ENCODE assay signal across 10 cellular contexts in the genomic region with DNA sequence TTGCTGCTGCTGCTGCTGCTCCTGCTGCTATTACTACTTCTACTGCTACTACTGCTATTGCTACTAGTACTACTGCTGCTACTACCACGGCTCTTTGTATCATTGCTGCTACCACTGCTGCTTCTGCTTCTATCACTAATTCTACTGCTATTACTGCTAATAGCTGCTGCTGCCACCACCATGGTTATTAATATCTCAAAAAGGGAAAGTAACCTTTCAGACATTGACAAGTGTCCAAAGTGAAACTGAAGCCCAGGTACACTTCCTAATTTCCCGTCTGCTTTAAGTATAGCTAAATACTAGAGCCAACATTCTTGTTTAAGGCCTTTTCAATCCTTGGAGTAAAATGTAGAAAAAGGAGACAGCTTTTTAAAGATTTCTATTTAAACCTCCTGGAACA. TPM values are rescaled to one million over a fixed set of nuclear protein-coding genes. Genes with fewer than 3 reads are reported as not detected.
DNase-seq lines count a peak whose midpoint lies in the region; ATAC-seq and TF ChIP-seq lines count a peak whose summit lies in the region.
"Had no signal": no experiment of that assay in that cellular context is flagged by ENCODE, and none has a peak within 500 bp of the region (broad histone marks: within the 10 kb centered on the region; RNA-seq: fewer than 3 reads in every experiment).

No MANE protein-coding gene starts in this region.

- no peak for DNase-seq in HFFc6
- DNase-seq in ACHN: no peak
- no peak for DNase-seq in globus pallidus (ENCODE audit: low spot score)
- no peak for DNase-seq in left ventricle myocardium inferior
- no peak for DNase-seq in DMS153 treated with DMSO at 0.1 percent for 48 hours (lab: John Stamatoyannopoulos, UW; ENCODE audit: unreplicated experiment)
- DNase-seq: left ventricle myocardium superior had no signal

- H3K9me3 Mint-ChIP-seq in HFFc6: no peaks in the 10 kb centered on the region

- H3K9me3 ChIP-seq in muscle layer of colon (ENCODE audit: low read length): no peaks in the 10 kb centered on the region
- H3K9me3 ChIP-seq in left ventricle myocardium inferior (replicated peaks): no peaks in the 10 kb centered on the region

- TF ChIP-seq CTCF in HFFc6 (IDR thresholded peaks at IDR 0.05) (no peak), left ventricle myocardium inferior (IDR thresholded peaks at IDR 0.05; ENCODE audit: borderline replicate concordance) (no peak)

- peak overlapping the region; percentile 7 to 30 for H3K4me3 ChIP-seq in muscle layer of colon (ENCODE audit: low read depth in 1 of 2, low read length in 2 of 2)
- H3K4me3 ChIP-seq in left ventricle myocardium inferior: no peak overlapping the region
- H3K4me3 ChIP-seq: cardiac muscle cell had no signal

- ATAC-seq in GM18861 (IDR thresholded peaks at IDR 0.05; ENCODE audit: unreplicated experiment): peak; percentile 78
- peak; percentile 46 for ATAC-seq in HG03575 (IDR thresholded peaks at IDR 0.05; ENCODE audit: extremely low read depth, insufficient number of reproducible peaks, low FRiP score, unreplicated experiment)
- ATAC-seq: left ventricle myocardium superior had no signal

- peaks cover 62% of the 10 kb centered on the region for H3K4me1 Mint-ChIP-seq in HFFc6 (ENCODE audit: low read depth)

- H3K27ac ChIP-seq in muscle layer of colon (ENCODE audit: low read depth, low read length): no peak overlapping the region
- no peak overlapping the region for H3K27ac ChIP-seq in left ventricle myocardium inferior (replicated peaks)
- H3K27ac ChIP-seq: cardiac muscle cell had no signal

- H3K27me3 ChIP-seq in muscle layer of colon (ENCODE audit: control insufficient read depth in 1 of 2, insufficient read depth in 2 of 2, low read length in 2 of 2) (no peaks in the 10 kb centered on the region), left ventricle myocardium inferior (ENCODE audit: low read depth) (no peaks in the 10 kb centered on the region)
- H3K27me3 ChIP-seq: cardiac muscle cell had no signal

- intact Hi-C loops in left ventricle myocardium inferior (cut with micrococcal nuclease): no loop called here

- H3K36me3 ChIP-seq in muscle layer of colon (ENCODE audit: insufficient read depth, low read length): no peaks in the 10 kb centered on the region
- H3K36me3 ChIP-seq in left ventricle myocardium inferior: no peaks in the 10 kb centered on the region
- H3K36me3 ChIP-seq: cardiac muscle cell had no signal

- H3K4me1 ChIP-seq in muscle layer of colon (ENCODE audit: insufficient read depth, low read length) (peaks cover 54% of the 10 kb centered on the region), left ventricle myocardium inferior (peaks cover 29% of the 10 kb centered on the region)

- H3K27me3 Mint-ChIP-seq in HFFc6 (ENCODE audit: insufficient read depth): 0 out of 2 replicates have a peak, but pooled peaks cover 3% of the 10 kb centered on the region

- in situ Hi-C loops in ACHN (cut with HindIII; ENCODE audit: low pct_ligation_motif_present, low pct_unique_long_range_greater_than_20kb, low sequenced_read_pairs): no loop called here

- peaks cover 5% of the 10 kb centered on the region; the same call in 1 of the 2 replicates for H3K36me3 Mint-ChIP-seq in HFFc6 (ENCODE audit: low read depth)

- H3K4me3 Mint-ChIP-seq in HFFc6: peak overlapping the region; percentile 2

- peak overlapping the region; percentile 83 for H3K27ac Mint-ChIP-seq in HFFc6

- H3K9ac ChIP-seq in muscle layer of colon (ENCODE audit: low read length): no peak overlapping the region

RNA-seq across cellular contexts. Expression of gene EHBP1, which starts 45.4 kb away (rescaled TPM):
- total RNA-seq in HFFc6 (2021; fragmentation: NEBNext Ultra II Directional; extraction: Animal tissue kit (Norgen Biotek cat#: 25700)): 10 to 100 TPM; 72.7 to 87.3 (median 80.6) TPM
- total RNA-seq in left ventricle myocardium inferior: 20.4 TPM
